9 cellular contexts compared by ENCODE assay signal in the genomic region with DNA sequence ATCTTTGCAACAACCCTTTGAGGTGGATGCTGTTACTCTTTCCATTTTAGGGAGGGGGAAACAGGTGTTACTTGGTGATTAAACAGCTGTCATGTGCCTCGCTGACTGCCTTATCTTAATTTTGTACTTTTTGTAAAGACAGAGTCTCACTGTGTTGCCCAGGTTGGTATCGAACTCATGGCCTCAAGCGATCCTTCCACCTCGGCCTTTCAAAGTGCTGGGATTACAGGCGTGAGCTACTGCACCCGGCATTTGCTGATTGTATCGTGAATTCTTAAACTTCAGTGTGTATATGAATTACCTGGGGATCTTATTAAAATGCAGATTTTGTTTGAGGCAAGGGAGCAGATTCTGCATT. TPM values are rescaled to one million over a fixed set of nuclear protein-coding genes. Genes with fewer than 3 reads are reported as not detected.
DNase-seq lines count a peak whose midpoint lies in the region; ATAC-seq and TF ChIP-seq lines count a peak whose summit lies in the region.
"Had no signal": no experiment of that assay in that cellular context is flagged by ENCODE, and none has a peak within 500 bp of the region (broad histone marks: within the 10 kb centered on the region; RNA-seq: fewer than 3 reads in every experiment).

No MANE protein-coding gene starts in this region.

- peaks cover 24% of the 10 kb centered on the region for H3K4me1 ChIP-seq in muscle layer of colon (ENCODE audit: insufficient read depth, low read length)

- peaks cover 44% of the 10 kb centered on the region for H3K4me1 Mint-ChIP-seq in chondrocyte (ENCODE audit: low read depth)

- peak; percentile 20 for DNase-seq in stimulated activated CD4-positive, alpha-beta T cell treated with anti-CD3 and anti-CD28 coated beads, Interleukin-15, amount 100 ng/mL, for 24 hours
- no peak for DNase-seq in stimulated activated CD4-positive, alpha-beta T cell treated with anti-CD3 and anti-CD28 coated beads, Interleukin-12 subunit alpha, Interleukin-12 subunit beta, amount 100 ng/mL, for 4 hours
- DNase-seq in chondrocyte (ENCODE audit: low spot score) (no peak), DMS79 treated with DMSO at 0.1 percent for 48 hours (lab: John Stamatoyannopoulos, UW) (no peak)

- H3K9ac ChIP-seq in muscle layer of colon (ENCODE audit: low read length) = peak overlapping the region; percentile 47

- peak overlapping the region; percentile 77 for H3K27ac ChIP-seq in muscle layer of colon (ENCODE audit: low read depth, low read length)

- H3K4me3 ChIP-seq in muscle layer of colon (ENCODE audit: low read depth in 1 of 2, low read length in 2 of 2) = peak overlapping the region; percentile 72 to 75

- no peaks in the 10 kb centered on the region for H3K9me3 ChIP-seq in muscle layer of colon (ENCODE audit: low read length)

- H3K4me3 Mint-ChIP-seq in chondrocyte (ENCODE audit: unreplicated experiment) = peak overlapping the region; percentile 100

- H3K27me3 Mint-ChIP-seq in chondrocyte (ENCODE audit: low read depth) = no peaks in the 10 kb centered on the region

- ATAC-seq in GM18867 (IDR thresholded peaks at IDR 0.05; ENCODE audit: unreplicated experiment) (no peak), esophagus mucosa (no peak), HG02678 (IDR thresholded peaks at IDR 0.05; ENCODE audit: unreplicated experiment) (no peak)

- peaks cover 10% of the 10 kb centered on the region for H3K36me3 ChIP-seq in muscle layer of colon (ENCODE audit: insufficient read depth, low read length)

- H3K9me3 Mint-ChIP-seq in chondrocyte (ENCODE audit: low read depth) = no peaks in the 10 kb centered on the region

- H3K27me3 ChIP-seq in muscle layer of colon (ENCODE audit: control insufficient read depth in 1 of 2, insufficient read depth in 2 of 2, low read length in 2 of 2) = no peaks in the 10 kb centered on the region

- H3K36me3 Mint-ChIP-seq in chondrocyte (ENCODE audit: low read depth) = peaks cover 2% of the 10 kb centered on the region

- TF ChIP-seq CTCF in chondrocyte (IDR thresholded peaks at IDR 0.05) = peak; percentile 50

- peak overlapping the region; percentile 99 for H3K27ac Mint-ChIP-seq in chondrocyte (ENCODE audit: unreplicated experiment)

RNA-seq across cellular contexts. Expression of gene PSMD9, which starts 0.7 kb away (rescaled TPM):
- total RNA-seq in chondrocyte (49.7 to 61.9 TPM (median 53.5 TPM) in 3 replicates), esophagus mucosa (48.7 TPM)

RNA-seq across cellular contexts. Expression of gene CFAP251, which starts 29.1 kb away (rescaled TPM):
- total RNA-seq in chondrocyte (3.5 to 6.4 TPM (median 4.5 TPM) in 3 replicates), esophagus mucosa (18.3 TPM)

RNA-seq across cellular contexts. Expression of gene HPD, which starts 30.6 kb away (rescaled TPM):
- not detected in 3 replicates for total RNA-seq in chondrocyte
- 0.28 TPM for total RNA-seq in esophagus mucosa
- total RNA-seq: frontal cortex had no signal
